In the genomic region with DNA sequence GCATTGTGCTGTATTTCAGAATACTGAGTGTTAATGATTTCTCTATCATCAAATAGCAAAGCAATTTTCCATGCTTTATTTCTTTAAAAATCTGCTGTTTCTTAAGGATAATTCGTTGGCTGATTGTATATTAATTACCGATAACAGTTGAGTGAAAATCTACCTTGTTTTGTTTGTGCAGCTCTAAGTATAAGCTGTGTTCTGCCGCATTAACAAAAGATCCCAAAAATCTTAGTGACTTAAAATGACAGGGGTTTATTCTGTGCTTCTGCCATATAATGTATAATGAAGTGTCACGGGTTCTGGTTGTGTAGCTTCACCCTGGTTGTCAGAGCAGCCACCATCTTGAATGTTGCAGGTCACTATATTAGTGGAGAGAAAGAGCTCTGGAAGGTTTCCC, we compare ENCODE assay signal across 8 cellular contexts.
"Had no signal": no experiment of that assay in that cellular context is flagged by ENCODE, and none has a peak within 500 bp of the region (broad histone marks: within the 10 kb centered on the region; RNA-seq: fewer than 3 reads in every experiment).

No MANE protein-coding gene starts in this region.

- H3K4me3 ChIP-seq: GM12878 had no signal

- FAIRE-seq: G401.6, GM12878, GM12891, GM12892, GM18507, GM19239 had no signal

- DNase-seq: GDM1, GF-D8 had no signal

- ATAC-seq: GM12878 had no signal
